Comparison of ENCODE assay signal across 8 cellular contexts in the genomic region with DNA sequence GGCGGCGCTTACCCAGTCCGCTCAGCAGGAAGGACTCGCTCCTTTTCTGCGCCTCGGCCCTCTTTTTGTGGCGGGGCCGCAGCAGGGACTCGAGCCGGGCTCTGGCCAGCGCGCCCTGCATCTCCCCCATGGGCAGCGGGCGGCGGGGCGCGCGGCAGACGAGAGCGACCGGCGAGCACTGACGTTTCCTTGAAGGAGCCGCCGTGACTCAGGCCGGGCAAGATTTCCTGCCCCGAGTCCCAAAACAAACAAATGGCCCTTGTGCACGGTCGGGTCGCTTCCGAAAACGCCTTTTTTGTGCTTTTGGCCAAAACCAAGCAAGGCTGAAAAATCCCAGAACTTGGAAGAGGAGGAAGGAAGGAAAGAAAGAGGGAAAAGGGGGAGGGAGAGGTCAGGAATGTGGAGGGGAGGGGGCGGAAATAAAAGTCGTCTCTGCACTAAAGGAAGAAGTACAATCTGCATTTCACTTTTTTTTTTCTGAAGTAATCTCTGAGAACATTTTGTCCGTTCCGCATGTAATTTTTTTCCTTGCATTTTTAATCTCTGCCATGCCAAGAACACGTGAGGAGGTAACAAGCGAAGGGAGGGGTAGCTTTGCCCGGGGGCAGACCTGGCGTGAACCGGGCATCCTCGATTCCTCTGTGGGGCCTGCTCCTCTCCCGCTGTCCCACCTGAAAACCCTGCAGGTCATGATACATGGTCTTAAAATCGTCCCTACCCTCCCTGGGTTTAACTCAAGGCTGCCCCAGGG.
DNase-seq lines count a peak whose midpoint lies in the region; ATAC-seq, FAIRE-seq and TF ChIP-seq lines count a peak whose summit lies in the region.

No MANE protein-coding gene starts in this region.

- no TSS peak for BruUV-seq in endothelial cell of umbilical vein (replicated peaks; lab: Mats Ljungman, UMichigan)

- dilution Hi-C loops in endothelial cell of umbilical vein (cut with MboI; ENCODE audit: extremely low pct_ligation_motif_present, low sequenced_read_pairs): no loop called here

- no peaks in the 10 kb centered on the region for H3K27me3 ChIP-seq in endothelial cell of umbilical vein (ENCODE audit: control insufficient read depth in 2 of 2, insufficient read depth in 2 of 2, low read length in 2 of 2)

- TF ChIP-seq CTCF in C4-2B (conservative IDR thresholded peaks at IDR 0.05) (no peak), endothelial cell of umbilical vein (IDR thresholded peaks at IDR 0.05; ENCODE audit: extremely low read depth in 1 of 2, insufficient read depth in 1 of 2, low read depth in 1 of 2, low read length in 2 of 2) (no peak)

- no peaks in the 10 kb centered on the region for H3K9me3 Mint-ChIP-seq in activated CD4-positive, alpha-beta T cell treated with anti-CD3 and anti-CD28 coated beads, Interleukin-2, amount 10 ng/mL, durations not matched to agents 7 days and 5 days

- no peak for TF ChIP-seq EP300 in Ishikawa (IDR thresholded peaks at IDR 0.05; ENCODE audit: borderline replicate concordance)

- POLR2A ChIA-PET in activated CD4-positive, alpha-beta T cell treated with anti-CD3 and anti-CD28 coated beads, Interleukin-2, amount 10 ng/mL, durations not matched to agents 7 days and 5 days (lab: Charles Lee): no interaction called here
- POLR2A ChIA-PET in endothelial cell of umbilical vein (lab: Charles Lee): interaction anchor here (0.6 to 1.6 kb wide), 5 partner anchors 54 to 464 kb away, joined by 3 to 4 read pairs (median 3); no protein-coding TSS in a partner anchor

- peaks cover 30% of the 10 kb centered on the region for H3K36me3 Mint-ChIP-seq in activated CD4-positive, alpha-beta T cell treated with anti-CD3 and anti-CD28 coated beads, Interleukin-2, amount 10 ng/mL, durations not matched to agents 7 days and 5 days (ENCODE audit: low read depth)

- peak; percentile 88 for FAIRE-seq in endothelial cell of umbilical vein (lab: Jason Lieb, UNC)

- ATAC-seq in GM21381 (IDR thresholded peaks at IDR 0.05; ENCODE audit: unreplicated experiment) (peak; percentile 17), GM18858 (IDR thresholded peaks at IDR 0.05; ENCODE audit: unreplicated experiment) (no peak)

- no peak for TF ChIP-seq POLR2A in endothelial cell of umbilical vein (IDR thresholded peaks at IDR 0.05; ENCODE audit: low read depth, low read length)

- CTCF ChIA-PET in activated CD4-positive, alpha-beta T cell treated with anti-CD3 and anti-CD28 coated beads, Interleukin-2, amount 10 ng/mL, durations not matched to agents 7 days and 5 days (lab: Charles Lee): no interaction called here
- CTCF ChIA-PET in endothelial cell of umbilical vein (lab: Charles Lee): interaction anchor here (1.2 to 5.4 kb wide), 5 partner anchors 112 to 765 kb away, joined by 3 to 46 read pairs (median 8); no protein-coding TSS in a partner anchor

- H3K4me3 ChIP-seq in endothelial cell of umbilical vein (replicated peaks in 1 of 3; ENCODE audit: insufficient read depth in 1 of 3, low read depth in 1 of 3, low read length in 3 of 3): peak overlapping the region; percentile 58 to 85 (median 72)

- peak overlapping the region; percentile 38 for H3K27ac Mint-ChIP-seq in activated CD4-positive, alpha-beta T cell treated with anti-CD3 and anti-CD28 coated beads, Interleukin-2, amount 10 ng/mL, durations not matched to agents 7 days and 5 days

- H3K27ac ChIP-seq in C4-2B (peak overlapping the region; percentile 90), endothelial cell of umbilical vein (ENCODE audit: insufficient read depth, low read depth, low read length) (peak overlapping the region; percentile 98)

- peaks cover 54% of the 10 kb centered on the region for H3K4me1 Mint-ChIP-seq in activated CD4-positive, alpha-beta T cell treated with anti-CD3 and anti-CD28 coated beads, Interleukin-2, amount 10 ng/mL, durations not matched to agents 7 days and 5 days

- H3K4me1 ChIP-seq in endothelial cell of umbilical vein (ENCODE audit: control insufficient read depth, extremely low read depth, insufficient read depth, low read length): peaks cover 49% of the 10 kb centered on the region

- peaks cover 44% of the 10 kb centered on the region for H3K79me2 ChIP-seq in endothelial cell of umbilical vein (ENCODE audit: control insufficient read depth, insufficient read depth, low read length)

- peak overlapping the region; percentile 87 for H3K4me2 ChIP-seq in endothelial cell of umbilical vein (ENCODE audit: insufficient read depth, low read length)

- H4K20me1 ChIP-seq in endothelial cell of umbilical vein (replicated peaks; ENCODE audit: control insufficient read depth, extremely low read depth, insufficient read depth, low read length): peaks cover 9% of the 10 kb centered on the region

- H3K27me3 Mint-ChIP-seq in activated CD4-positive, alpha-beta T cell treated with anti-CD3 and anti-CD28 coated beads, Interleukin-2, amount 10 ng/mL, durations not matched to agents 7 days and 5 days: peaks cover 13% of the 10 kb centered on the region

- TF ChIP-seq RAD21 in Ishikawa (IDR thresholded peaks at IDR 0.05; ENCODE audit: low read depth): no peak

- no peaks in the 10 kb centered on the region for H3K9me1 ChIP-seq in endothelial cell of umbilical vein (replicated peaks; ENCODE audit: control insufficient read depth, extremely low read depth, insufficient read depth, low read length)

- intact Hi-C loops in endothelial cell of umbilical vein (cut with micrococcal nuclease): loop anchor here (1.0 to 5.0 kb wide), 4 partner anchors 197 to 261 kb away; a partner anchor contains a TSS

- H2AFZ ChIP-seq in endothelial cell of umbilical vein (ENCODE audit: low read depth, low read length): no peak overlapping the region

- H3K9ac ChIP-seq in endothelial cell of umbilical vein (replicated peaks; ENCODE audit: extremely low read depth, insufficient read depth, low read length): peak overlapping the region; percentile 99

- no peaks in the 10 kb centered on the region for H3K9me3 ChIP-seq in endothelial cell of umbilical vein (replicated peaks; ENCODE audit: control insufficient read depth, insufficient read depth, low read length)

- peaks cover 14 to 32% of the 10 kb centered on the region in 2 experiments for H3K36me3 ChIP-seq in endothelial cell of umbilical vein (ENCODE audit: control insufficient read depth in 2 of 2, extremely low read depth in 1 of 2, insufficient read depth in 2 of 2, low read length in 2 of 2)

- peak overlapping the region; percentile 97 for H3K4me3 Mint-ChIP-seq in activated CD4-positive, alpha-beta T cell treated with anti-CD3 and anti-CD28 coated beads, Interleukin-2, amount 10 ng/mL, durations not matched to agents 7 days and 5 days

- peak; percentile 35 for DNase-seq in activated CD4-positive, alpha-beta T cell treated with anti-CD3 and anti-CD28 coated beads, Interleukin-2, amount 10 ng/mL, durations not matched to agents 7 days and 5 days
- DNase-seq in endothelial cell of umbilical vein (ENCODE audit: low read depth, low spot score) (peak; percentile 90), midbrain (lab: John Stamatoyannopoulos, UW) (peak; percentile 70)
- peak in 4 of 6 experiments; percentile 40 to 62 (median 49) for DNase-seq in stimulated activated naive CD4-positive, alpha-beta T cell (lab: John Stamatoyannopoulos, UW)

TF ChIP-seq in Ishikawa, 13 proteins besides CTCF, POLR2A, EP300 and RAD21 (continues in another document):
- TF ChIP-seq YY1 (IDR thresholded peaks at IDR 0.05; ENCODE audit: low read depth): no peak
- 0 out of 2 replicates have a peak, but pooled peaks have one; percentile 26 for TF ChIP-seq TEAD4 (IDR thresholded peaks at IDR 0.05)

TF ChIP-seq in endothelial cell of umbilical vein, 7 proteins besides CTCF, POLR2A, EP300 and RAD21:
- peak; percentile 44 for TF ChIP-seq POLR2AphosphoS5 (IDR thresholded peaks at IDR 0.05; ENCODE audit: insufficient read depth, low read depth, low read length)
- no peak for TF ChIP-seq MYC (IDR thresholded peaks at IDR 0.05; ENCODE audit: low read depth, low read length)
- TF ChIP-seq FOS (IDR thresholded peaks at IDR 0.05; ENCODE audit: borderline replicate concordance, insufficient read depth, low read length): peak; percentile 82
- TF ChIP-seq EZH2 (IDR thresholded peaks at IDR 0.05; ENCODE audit: borderline replicate concordance, low read depth, low read length, severe bottlenecking): no peak
- peak; percentile 73 for TF ChIP-seq GATA2 (IDR thresholded peaks at IDR 0.05; ENCODE audit: insufficient read depth, insufficient read length, low read depth, low read length)
- TF ChIP-seq, protein P1, sequence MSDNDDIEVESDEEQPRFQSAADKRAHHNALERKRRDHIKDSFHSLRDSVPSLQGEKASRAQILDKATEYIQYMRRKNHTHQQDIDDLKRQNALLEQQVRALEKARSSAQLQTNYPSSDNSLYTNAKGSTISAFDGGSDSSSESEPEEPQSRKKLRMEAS (IDR thresholded peaks at IDR 0.05; ENCODE audit: insufficient read depth, insufficient read length): peak; percentile 55
- TF ChIP-seq JUN (IDR thresholded peaks at IDR 0.05; ENCODE audit: borderline replicate concordance, insufficient read depth, insufficient read length, low read depth): peak; percentile 52

Comparison
In these comparisons a context has a peak if more than half of its experiments do, and no peak if none do; other contexts are left out.
1. DNase-seq: peak in every context shown above with its lines; median percentile 90 in endothelial cell of umbilical vein; 70 in midbrain; 49 in stimulated activated naive CD4-positive, alpha-beta T cell; 35 in activated CD4-positive, alpha-beta T cell treated with anti-CD3 and anti-CD28 coated beads, Interleukin-2, amount 10 ng/mL, durations not matched to agents 7 days and 5 days.